Comparison of ENCODE assay signal across 40 cellular contexts in the genomic region with DNA sequence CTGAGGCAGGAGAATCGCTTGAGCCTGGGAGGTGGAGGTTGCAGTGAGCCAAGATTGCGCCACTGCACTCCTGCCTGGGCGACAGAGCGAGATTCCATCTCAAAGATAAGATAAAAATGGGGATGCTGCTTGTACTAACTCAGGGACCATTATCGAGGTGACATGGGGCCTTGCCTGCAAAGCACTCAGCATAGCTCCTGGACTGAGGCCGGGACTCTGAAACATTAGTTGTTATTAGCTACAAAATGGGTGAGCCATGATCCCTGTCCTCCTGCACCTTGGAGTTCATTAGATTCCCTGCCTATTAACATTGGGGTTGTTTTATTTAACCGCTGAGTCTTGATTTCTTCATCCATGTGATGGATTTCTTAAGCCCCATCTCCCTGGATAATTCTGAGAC. TPM values are rescaled to one million over a fixed set of nuclear protein-coding genes. Genes with fewer than 3 reads are reported as not detected.
"Had no signal": no experiment of that assay in that cellular context is flagged by ENCODE, and none has a peak within 500 bp of the region (broad histone marks: within the 10 kb centered on the region; RNA-seq: fewer than 3 reads in every experiment).

No MANE protein-coding gene starts in this region.

- H3K4me1 Mint-ChIP-seq: activated T-helper 17 cell treated with anti-CD3 and anti-CD28 coated beads, Interleukin-2, amount 50 U/mL, for 72 hours had no signal

- H3K27ac Mint-ChIP-seq: activated naive CD4-positive, alpha-beta T cell treated with anti-CD3 and anti-CD28 coated beads for 36 hours; activated naive CD4-positive, alpha-beta T cell treated with anti-CD3 and anti-CD28 coated beads, Interleukin-2, amount 10 ng/mL, durations not matched to agents 7 days and 5 days; activated naive CD4-positive, alpha-beta T cell treated with anti-CD3 and anti-CD28 coated beads, Interleukin-2, amount 50 U/mL, for 72 hours; activated naive CD8-positive, alpha-beta T cell; activated naive CD8-positive, alpha-beta T cell treated with anti-CD3 and anti-CD28 coated beads for 36 hours; activated naive CD8-positive, alpha-beta T cell treated with anti-CD3 and anti-CD28 coated beads, Interleukin-2, amount 10 ng/mL, durations not matched to agents 7 days and 5 days; activated naive CD8-positive, alpha-beta T cell treated with anti-CD3 and anti-CD28 coated beads, Interleukin-2, amount 50 U/mL, for 24 hours; activated T-cell treated with anti-CD3 and anti-CD28 coated beads, Interleukin-2, amount 50 U/mL, for 24 hours; activated T-cell treated with anti-CD3 and anti-CD28 coated beads, Interleukin-2, amount 50 U/mL, for 72 hours; activated T-helper 1 cell treated with anti-CD3 and anti-CD28 coated beads, Interleukin-12 subunit alpha, Interleukin-12 subunit beta, Interleukin-2, Interleukin-4 antibody, amounts not matched to agents 30 ng/mL and 10 ng/mL and 1 ng/mL, durations not matched to agents 14 hours and 24 hours and 36 hours; activated T-helper 17 cell treated with anti-CD3 and anti-CD28 coated beads, Interleukin-2, amount 50 U/mL, for 72 hours; activated T-helper 2 cell treated with anti-CD3 and anti-CD28 coated beads, Interferon-gamma antibody, Interleukin-2, Interleukin-4, amounts not matched to agents 10 μg/mL and 5 μg/mL and 100 μg/mL, durations not matched to agents 14 hours and 24 hours and 36 hours; brain had no signal

- H3K4me3 ChIP-seq: adrenal gland, ascending aorta, body of pancreas, breast epithelium, cardiac muscle cell had no signal

- FAIRE-seq: astrocyte, bronchial epithelial cell had no signal

- H3K27me3 ChIP-seq: adrenal gland, ascending aorta, body of pancreas, brain microvascular endothelial cell, breast epithelium, cardiac muscle cell had no signal

- H3K36me3 Mint-ChIP-seq: activated naive CD4-positive, alpha-beta T cell treated with anti-CD3 and anti-CD28 coated beads, Interleukin-2, amount 50 U/mL, for 72 hours had no signal

- ATAC-seq: activated naive CD4-positive, alpha-beta T cell treated with anti-CD3 and anti-CD28 coated beads, Interleukin-2, amount 50 U/mL, for 72 hours; activated naive CD8-positive, alpha-beta T cell treated with anti-CD3 and anti-CD28 coated beads, Interleukin-2, amount 50 U/mL, for 24 hours; activated T-cell treated with anti-CD3 and anti-CD28 coated beads, Interleukin-2, amount 50 U/mL, for 4 hours; activated T-cell treated with anti-CD3 and anti-CD28 coated beads, Interleukin-2, amount 50 U/mL, for 72 hours; activated T-helper 17 cell treated with anti-CD3 and anti-CD28 coated beads, Interleukin-2, amount 50 U/mL, for 72 hours; body of pancreas had no signal

- H3K27me3 Mint-ChIP-seq: activated naive CD4-positive, alpha-beta T cell treated with anti-CD3 and anti-CD28 coated beads, Interleukin-2, amount 50 U/mL, for 24 hours; activated naive CD8-positive, alpha-beta T cell; activated naive CD8-positive, alpha-beta T cell treated with anti-CD3 and anti-CD28 coated beads for 36 hours; activated naive CD8-positive, alpha-beta T cell treated with anti-CD3 and anti-CD28 coated beads, Interleukin-2, amount 10 ng/mL, durations not matched to agents 7 days and 5 days; activated naive CD8-positive, alpha-beta T cell treated with anti-CD3 and anti-CD28 coated beads, Interleukin-2, amount 50 U/mL, for 24 hours; activated T-cell treated with anti-CD3 and anti-CD28 coated beads, Interleukin-2, amount 50 U/mL, for 24 hours; activated T-helper 17 cell treated with anti-CD3 and anti-CD28 coated beads, Interleukin-2, amount 50 U/mL, for 72 hours; central memory CD8-positive, alpha-beta T cell had no signal

- H3K27ac ChIP-seq: adrenal gland, ascending aorta, body of pancreas, brain microvascular endothelial cell, breast epithelium, cardiac muscle cell had no signal

- H3K9me3 Mint-ChIP-seq: activated naive CD4-positive, alpha-beta T cell treated with anti-CD3 and anti-CD28 coated beads for 36 hours; activated naive CD4-positive, alpha-beta T cell treated with anti-CD3 and anti-CD28 coated beads, Interleukin-2, amount 10 ng/mL, durations not matched to agents 7 days and 5 days; activated naive CD4-positive, alpha-beta T cell treated with anti-CD3 and anti-CD28 coated beads, Interleukin-2, amount 50 U/mL, for 24 hours; activated naive CD4-positive, alpha-beta T cell treated with anti-CD3 and anti-CD28 coated beads, Interleukin-2, amount 50 U/mL, for 72 hours; activated naive CD8-positive, alpha-beta T cell treated with anti-CD3 and anti-CD28 coated beads for 36 hours; activated naive CD8-positive, alpha-beta T cell treated with anti-CD3 and anti-CD28 coated beads, Interleukin-2, amount 10 ng/mL, durations not matched to agents 7 days and 5 days; activated naive CD8-positive, alpha-beta T cell treated with anti-CD3 and anti-CD28 coated beads, Interleukin-2, amount 50 U/mL, for 24 hours; activated T-cell treated with anti-CD3 and anti-CD28 coated beads, Interleukin-2, amount 50 U/mL, for 24 hours; activated T-cell treated with anti-CD3 and anti-CD28 coated beads, Interleukin-2, amount 50 U/mL, for 4 hours; activated T-cell treated with anti-CD3 and anti-CD28 coated beads, Interleukin-2, amount 50 U/mL, for 72 hours; activated T-helper 1 cell treated with anti-CD3 and anti-CD28 coated beads, Interleukin-12 subunit alpha, Interleukin-12 subunit beta, Interleukin-2, Interleukin-4 antibody, amounts not matched to agents 30 ng/mL and 10 ng/mL and 1 ng/mL, durations not matched to agents 14 hours and 24 hours and 36 hours; activated T-helper 17 cell treated with anti-CD3 and anti-CD28 coated beads, Interleukin-2, amount 50 U/mL, for 72 hours; activated T-helper 2 cell treated with anti-CD3 and anti-CD28 coated beads, Interferon-gamma antibody, Interleukin-2, Interleukin-4, amounts not matched to agents 10 μg/mL and 5 μg/mL and 100 μg/mL, durations not matched to agents 14 hours and 24 hours and 36 hours; brain; central memory CD8-positive, alpha-beta T cell had no signal

- H3K9me3 ChIP-seq: adrenal gland, ascending aorta, body of pancreas, breast epithelium had no signal

- DNase-seq: activated effector memory CD4-positive, alpha-beta T cell treated with Interleukin-2 at 50 U/mL for 16 hours; activated gamma-delta T cell; activated gamma-delta T cell treated with Interleukin-2 at 50 U/mL for 16 hours; activated naive CD4-positive, alpha-beta T cell; activated naive CD4-positive, alpha-beta T cell treated with anti-CD3 and anti-CD28 coated beads for 36 hours; activated naive CD4-positive, alpha-beta T cell treated with anti-CD3 and anti-CD28 coated beads, Interleukin-2, amount 10 ng/mL, durations not matched to agents 7 days and 5 days; activated naive CD4-positive, alpha-beta T cell treated with Interleukin-2 at 50 U/mL for 16 hours; activated naive CD8-positive, alpha-beta T cell treated with anti-CD3 and anti-CD28 coated beads for 36 hours; activated naive CD8-positive, alpha-beta T cell treated with anti-CD3 and anti-CD28 coated beads, Interleukin-2, amount 10 ng/mL, durations not matched to agents 7 days and 5 days; activated naive CD8-positive, alpha-beta T cell treated with anti-CD3 and anti-CD28 coated beads, Interleukin-2, amount 50 U/mL, for 24 hours; activated T-cell treated with anti-CD3 and anti-CD28 coated beads, Interleukin-2, amount 50 U/mL, for 1 hour; activated T-cell treated with anti-CD3 and anti-CD28 coated beads, Interleukin-2, amount 50 U/mL, for 24 hours; activated T-cell treated with anti-CD3 and anti-CD28 coated beads, Interleukin-2, amount 50 U/mL, for 4 hours; activated T-cell treated with anti-CD3 and anti-CD28 coated beads, Interleukin-2, amount 50 U/mL, for 48 hours; activated T-cell treated with anti-CD3 and anti-CD28 coated beads, Interleukin-2, amount 50 U/mL, for 72 hours; adrenal gland; amniotic stem cell; amygdala; aorta; body of pancreas; brain microvascular endothelial cell; caudate nucleus; central memory CD4-positive, alpha-beta T cell; cerebellar nuclear complex had no signal

- H3K4me3 Mint-ChIP-seq: activated naive CD4-positive, alpha-beta T cell treated with anti-CD3 and anti-CD28 coated beads for 36 hours; activated naive CD4-positive, alpha-beta T cell treated with anti-CD3 and anti-CD28 coated beads, Interleukin-2, amount 10 ng/mL, durations not matched to agents 7 days and 5 days; activated naive CD4-positive, alpha-beta T cell treated with anti-CD3 and anti-CD28 coated beads, Interleukin-2, amount 50 U/mL, for 24 hours; activated naive CD8-positive, alpha-beta T cell; activated naive CD8-positive, alpha-beta T cell treated with anti-CD3 and anti-CD28 coated beads for 36 hours; activated naive CD8-positive, alpha-beta T cell treated with anti-CD3 and anti-CD28 coated beads, Interleukin-2, amount 10 ng/mL, durations not matched to agents 7 days and 5 days; activated naive CD8-positive, alpha-beta T cell treated with anti-CD3 and anti-CD28 coated beads, Interleukin-2, amount 50 U/mL, for 24 hours; activated T-cell treated with anti-CD3 and anti-CD28 coated beads, Interleukin-2, amount 50 U/mL, for 24 hours; activated T-cell treated with anti-CD3 and anti-CD28 coated beads, Interleukin-2, amount 50 U/mL, for 4 hours; activated T-cell treated with anti-CD3 and anti-CD28 coated beads, Interleukin-2, amount 50 U/mL, for 72 hours; activated T-helper 1 cell treated with anti-CD3 and anti-CD28 coated beads, Interleukin-12 subunit alpha, Interleukin-12 subunit beta, Interleukin-2, Interleukin-4 antibody, amounts not matched to agents 30 ng/mL and 10 ng/mL and 1 ng/mL, durations not matched to agents 14 hours and 24 hours and 36 hours; activated T-helper 17 cell treated with anti-CD3 and anti-CD28 coated beads, Interleukin-2, amount 50 U/mL, for 72 hours; brain; central memory CD8-positive, alpha-beta T cell had no signal

RNA-seq across cellular contexts. Expression of a gene that starts 6.1 kb away (rescaled TPM):
- total RNA-seq: activated naive CD4-positive, alpha-beta T cell treated with anti-CD3 and anti-CD28 coated beads for 36 hours; activated naive CD4-positive, alpha-beta T cell treated with anti-CD3 and anti-CD28 coated beads, Interleukin-2, amount 50 U/mL, for 72 hours; activated naive CD8-positive, alpha-beta T cell treated with anti-CD3 and anti-CD28 coated beads for 36 hours; activated naive CD8-positive, alpha-beta T cell treated with anti-CD3 and anti-CD28 coated beads, Interleukin-2, amount 10 ng/mL, durations not matched to agents 7 days and 5 days; activated T-cell treated with anti-CD3 and anti-CD28 coated beads, Interleukin-2, amount 50 U/mL, for 4 hours; activated T-helper 1 cell treated with anti-CD3 and anti-CD28 coated beads, Interleukin-12 subunit alpha, Interleukin-12 subunit beta, Interleukin-2, Interleukin-4 antibody, amounts not matched to agents 30 ng/mL and 10 ng/mL and 1 ng/mL, durations not matched to agents 14 hours and 24 hours and 36 hours; activated T-helper 2 cell treated with anti-CD3 and anti-CD28 coated beads, Interferon-gamma antibody, Interleukin-2, Interleukin-4, amounts not matched to agents 10 μg/mL and 5 μg/mL and 100 μg/mL, durations not matched to agents 14 hours and 24 hours and 36 hours; adrenal gland; aorta; ascending aorta; astrocyte; breast epithelium; bronchial epithelial cell; cardiac muscle cell; cardiac septum; cerebellum; chondrocyte had no signal

RNA-seq across cellular contexts. Expression of a gene that starts 42.3 kb away (rescaled TPM):
- total RNA-seq: activated naive CD8-positive, alpha-beta T cell treated with anti-CD3 and anti-CD28 coated beads, Interleukin-2, amount 10 ng/mL, durations not matched to agents 7 days and 5 days; activated T-cell treated with anti-CD3 and anti-CD28 coated beads, Interleukin-2, amount 50 U/mL, for 4 hours; activated T-helper 1 cell treated with anti-CD3 and anti-CD28 coated beads, Interleukin-12 subunit alpha, Interleukin-12 subunit beta, Interleukin-2, Interleukin-4 antibody, amounts not matched to agents 30 ng/mL and 10 ng/mL and 1 ng/mL, durations not matched to agents 14 hours and 24 hours and 36 hours; activated T-helper 2 cell treated with anti-CD3 and anti-CD28 coated beads, Interferon-gamma antibody, Interleukin-2, Interleukin-4, amounts not matched to agents 10 μg/mL and 5 μg/mL and 100 μg/mL, durations not matched to agents 14 hours and 24 hours and 36 hours; adrenal gland; aorta; ascending aorta; astrocyte; breast epithelium; bronchial epithelial cell; cardiac muscle cell; cardiac septum; cerebellum; chondrocyte had no signal
- polyA plus RNA-seq: aorta had no signal
